ENCODE assay signal across 18 cellular contexts in genomic region chr12:114916124-114916523, GRCh38.
DNase-seq lines count a peak whose midpoint lies in the region; FAIRE-seq and TF ChIP-seq lines count a peak whose summit lies in the region.
"Had no signal": no experiment of that assay in that cellular context is flagged by ENCODE, and none has a peak within 500 bp of the region (broad histone marks: within the 10 kb centered on the region; RNA-seq: fewer than 3 reads in every experiment).

No MANE protein-coding gene starts in this region.

- H3K27ac ChIP-seq in ACC112 (ENCODE audit: low read depth, low read length): peak overlapping the region; percentile 78
- no peak overlapping the region for H3K27ac ChIP-seq in HEK293 (ENCODE audit: extremely low read depth, low read depth, low read length)
- H3K27ac ChIP-seq: coronary artery, esophagus muscularis mucosa, spleen had no signal

- no peak overlapping the region for H3K4me3 Mint-ChIP-seq in endothelial cell (ENCODE audit: unreplicated experiment)
- H3K4me3 Mint-ChIP-seq in glutamatergic neuron (ENCODE audit: unreplicated experiment): no peak overlapping the region
- H3K4me3 Mint-ChIP-seq: activated naive CD8-positive, alpha-beta T cell treated with anti-CD3 and anti-CD28 coated beads, Interleukin-2, amount 10 ng/mL, durations not matched to agents 7 days and 5 days; memory B cell had no signal

- H3K79me2 ChIP-seq in ACC112 (ENCODE audit: control insufficient read depth, insufficient read depth, low read length, unreplicated experiment): no peaks in the 10 kb centered on the region

- H3K36me3 ChIP-seq in ACC112 (ENCODE audit: insufficient read depth, low read length) (no peaks in the 10 kb centered on the region), HEK293 (ENCODE audit: control insufficient read depth in 2 of 2, insufficient read depth in 1 of 2, low read length in 2 of 2) (no peaks in the 10 kb centered on the region)
- H3K36me3 ChIP-seq: esophagus muscularis mucosa, spleen had no signal

- POLR2A ChIA-PET in HEK293 (lab: Yijun Ruan, JAX): no interaction called here

- no peak for TF ChIP-seq POLR2A in GM12891 (IDR thresholded peaks at IDR 0.05; ENCODE audit: low read depth, low read length)

- no peak for FAIRE-seq in GM12891 (lab: Jason Lieb, UNC)
- FAIRE-seq: GM12878 had no signal

- TF ChIP-seq CTCF in HEK293 (tag by site-specific recombination; IDR thresholded peaks at IDR 0.05) (no peak), endothelial cell (IDR thresholded peaks at IDR 0.05; ENCODE audit: unreplicated experiment) (no peak), glutamatergic neuron (IDR thresholded peaks at IDR 0.05; ENCODE audit: partially characterized antibody, unreplicated experiment) (no peak)

- H3K27ac Mint-ChIP-seq in endothelial cell (ENCODE audit: unreplicated experiment) (no peak overlapping the region), glutamatergic neuron (ENCODE audit: unreplicated experiment) (no peak overlapping the region)
- H3K27ac Mint-ChIP-seq: activated naive CD8-positive, alpha-beta T cell treated with anti-CD3 and anti-CD28 coated beads, Interleukin-2, amount 10 ng/mL, durations not matched to agents 7 days and 5 days; memory B cell had no signal

- H3K4me1 ChIP-seq in ACC112 (ENCODE audit: control insufficient read depth, insufficient read depth, low read length, unreplicated experiment) (peaks cover 75% of the 10 kb centered on the region), HEK293 (ENCODE audit: control insufficient read depth, insufficient read depth, low read length) (peaks cover 12% of the 10 kb centered on the region)
- H3K4me1 ChIP-seq: spleen had no signal

- no peaks in the 10 kb centered on the region for H3K27me3 ChIP-seq in ACC112 (ENCODE audit: insufficient read depth, low read length)
- H3K27me3 ChIP-seq: spleen had no signal

- H3K36me3 Mint-ChIP-seq in endothelial cell (ENCODE audit: low read depth, unreplicated experiment): no peaks in the 10 kb centered on the region
- H3K36me3 Mint-ChIP-seq in glutamatergic neuron (ENCODE audit: unreplicated experiment): no peaks in the 10 kb centered on the region
- H3K36me3 Mint-ChIP-seq: activated naive CD8-positive, alpha-beta T cell treated with anti-CD3 and anti-CD28 coated beads, Interleukin-2, amount 10 ng/mL, durations not matched to agents 7 days and 5 days; memory B cell had no signal

- H3K9me3 ChIP-seq in HEK293 (ENCODE audit: control insufficient read depth, insufficient read depth, low read depth, low read length): peaks cover 3% of the 10 kb centered on the region

- H3K4me3 ChIP-seq in ACC112 (ENCODE audit: low read depth, low read length) (no peak overlapping the region), HEK293 (ENCODE audit: low read depth, low read length) (no peak overlapping the region)
- H3K4me3 ChIP-seq: coronary artery, esophagus muscularis mucosa, GM12878, spleen had no signal

- no peaks in the 10 kb centered on the region for H3K4me1 Mint-ChIP-seq in endothelial cell (ENCODE audit: unreplicated experiment)
- no peaks in the 10 kb centered on the region for H3K4me1 Mint-ChIP-seq in glutamatergic neuron (ENCODE audit: low read depth, unreplicated experiment)
- H3K4me1 Mint-ChIP-seq: activated naive CD8-positive, alpha-beta T cell treated with anti-CD3 and anti-CD28 coated beads, Interleukin-2, amount 10 ng/mL, durations not matched to agents 7 days and 5 days; memory B cell had no signal

- CTCF ChIA-PET in HEK293 (lab: Yijun Ruan, JAX): no interaction called here

- peak overlapping the region; percentile 6 for H2AFZ ChIP-seq in ACC112 (ENCODE audit: low read length, unreplicated experiment)

- H3K27me3 Mint-ChIP-seq in endothelial cell (ENCODE audit: unreplicated experiment): no peaks in the 10 kb centered on the region
- H3K27me3 Mint-ChIP-seq in glutamatergic neuron (ENCODE audit: unreplicated experiment): peaks cover 2% of the 10 kb centered on the region
- H3K27me3 Mint-ChIP-seq: activated naive CD8-positive, alpha-beta T cell treated with anti-CD3 and anti-CD28 coated beads, Interleukin-2, amount 10 ng/mL, durations not matched to agents 7 days and 5 days; memory B cell had no signal

- DNase-seq in amniotic epithelial cell (ENCODE audit: low read depth) (peak; percentile 70), islet precursor cell (peak; percentile 85), iPS-NIHi7 (ENCODE audit: extremely low spot score) (no peak), endothelial cell (ENCODE audit: low spot score) (no peak), glutamatergic neuron (no peak), GM12891 (ENCODE audit: insufficient read length, low spot score) (no peak)
- DNase-seq: activated CD4-positive, alpha-beta T cell treated with anti-CD3 and anti-CD28 coated beads for 48 hours; activated naive CD8-positive, alpha-beta T cell treated with anti-CD3 and anti-CD28 coated beads, Interleukin-2, amount 10 ng/mL, durations not matched to agents 7 days and 5 days; activated T-cell treated with anti-CD3 and anti-CD28 coated beads for 4 hours; NCI-H69; spleen; T-helper 2 cell had no signal

- H3K9me3 Mint-ChIP-seq in endothelial cell (ENCODE audit: unreplicated experiment) (no peaks in the 10 kb centered on the region), glutamatergic neuron (ENCODE audit: unreplicated experiment) (no peaks in the 10 kb centered on the region)

TF ChIP-seq in HEK293, 187 proteins besides CTCF, POLR2A, EP300 and RAD21:
- TF ChIP-seq ZNF624 (tag by site-specific recombination; IDR thresholded peaks at IDR 0.05) (no peak), SP7 (tag by site-specific recombination; IDR thresholded peaks at IDR 0.05) (peak; percentile 59)
TF ChIP-seq in HEK293: peak in this region for 1.

TF ChIP-seq in GM12891, 5 proteins besides CTCF, POLR2A, EP300 and RAD21:
- no peak for TF ChIP-seq PAX5 (IDR thresholded peaks at IDR 0.05; ENCODE audit: insufficient read depth, low read length, severe bottlenecking)
- TF ChIP-seq TAF1 (IDR thresholded peaks at IDR 0.05; ENCODE audit: low read depth, low read length): no peak
- no peak for TF ChIP-seq POU2F2 (IDR thresholded peaks at IDR 0.05; ENCODE audit: low read depth, low read length)
- no peak for TF ChIP-seq SPI1 (IDR thresholded peaks at IDR 0.05; ENCODE audit: low read depth, low read length)
- no peak for TF ChIP-seq POLR2AphosphoS5 (IDR thresholded peaks at IDR 0.05; ENCODE audit: low read depth, low read length)

Comparison
In these comparisons a context has a peak if more than half of its experiments do, and no peak if none do; other contexts are left out.
1. DNase-seq: peak in amniotic epithelial cell (single experiment) and islet precursor cell (single experiment); none in iPS-NIHi7 (single experiment), endothelial cell (single experiment), glutamatergic neuron (single experiment) and GM12891 (single experiment).